16 cellular contexts compared by ENCODE assay signal in genomic region chr11:68014966-68015447, GRCh38. TPM values are rescaled to one million over a fixed set of nuclear protein-coding genes. Genes with fewer than 3 reads are reported as not detected.
A peak's percentile ranks its signal among the peaks of the same experiment; 100 is the strongest.
DNase-seq lines count a peak whose midpoint lies in the region; ATAC-seq and TF ChIP-seq lines count a peak whose summit lies in the region.
"Had no signal": no experiment of that assay in that cellular context is flagged by ENCODE, and none has a peak within 500 bp of the region (broad histone marks: within the 10 kb centered on the region; RNA-seq: fewer than 3 reads in every experiment).

No MANE protein-coding gene starts in this region.

- 96 to 100% methylated on average over 2 to 8 of the region's 18 CpGs for WGBS in esophagus squamous epithelium, 2 donors
- 90 to 91% methylated on average over 18 of the region's 18 CpGs for WGBS in sigmoid colon, 2 donors

- intact Hi-C loops in esophagus squamous epithelium (cut with DNase I) (no loop called here), sigmoid colon (cut with DNase I) (no loop called here)

- H3K4me1 ChIP-seq in BLaER1 treated with 17β-estradiol and CSF1 and Interleukin-3, amounts not matched to agents 10 nM and 100 nM, result peaks cover 74 to 91% (median 82%) of the 10 kb centered on the region in 10 experiments
- peaks cover 57% of the 10 kb centered on the region for H3K4me1 ChIP-seq in adipocyte (ENCODE audit: control insufficient read depth, insufficient read depth, low read length)
- peaks cover 29 to 92% (median 46%) of the 10 kb centered on the region in 3 donors for H3K4me1 ChIP-seq in esophagus squamous epithelium
- H3K4me1 ChIP-seq in sigmoid colon, result peaks cover 0 to 58% (median 46%) of the 10 kb centered on the region in 4 donors

- TF ChIP-seq POLR2A in esophagus squamous epithelium (IDR thresholded peaks at IDR 0.05) (no peak), sigmoid colon (IDR thresholded peaks at IDR 0.05) (no peak)

- H3K36me3 ChIP-seq in BLaER1 treated with 17β-estradiol and CSF1 and Interleukin-3, amounts not matched to agents 10 nM and 100 nM, result peaks cover 0 to 49% (median 6%) of the 10 kb centered on the region in 11 experiments; a peak in 9 of 22 replicates
- H3K36me3 ChIP-seq in adipocyte (ENCODE audit: control insufficient read depth, insufficient read depth, low read length, severe bottlenecking) (no peaks in the 10 kb centered on the region), esophagus squamous epithelium (no peaks in the 10 kb centered on the region), sigmoid colon (no peaks in the 10 kb centered on the region)

- ATAC-seq in HG03280 (IDR thresholded peaks at IDR 0.05; ENCODE audit: unreplicated experiment), result no peak

- no peaks in the 10 kb centered on the region for H3K9me3 ChIP-seq in BLaER1 treated with 17β-estradiol and CSF1 and Interleukin-3, amounts not matched to agents 10 nM and 100 nM (replicated peaks in 1 of 11)
- H3K9me3 ChIP-seq in adipocyte (ENCODE audit: control insufficient read depth, low read length) (no peaks in the 10 kb centered on the region), esophagus squamous epithelium (no peaks in the 10 kb centered on the region), sigmoid colon (no peaks in the 10 kb centered on the region)

- peak overlapping the region in 10 of 11 experiments; percentile 74 to 98 (median 86); a peak in 18 of 22 replicates for H3K9ac ChIP-seq in BLaER1 treated with 17β-estradiol and CSF1 and Interleukin-3, amounts not matched to agents 10 nM and 100 nM
- H3K9ac ChIP-seq in adipocyte (ENCODE audit: low read length), result peak overlapping the region; percentile 61

- H4K20me1 ChIP-seq in BLaER1 treated with 17β-estradiol and CSF1 and Interleukin-3, amounts not matched to agents 10 nM and 100 nM, result peaks cover 0 to 47% (median 16%) of the 10 kb centered on the region in 11 experiments; a peak in 11 of 22 replicates

- TF ChIP-seq CTCF in esophagus squamous epithelium (IDR thresholded peaks at IDR 0.05), result no peak
- no peak for TF ChIP-seq CTCF in sigmoid colon (IDR thresholded peaks at IDR 0.05)

- no peak for TF ChIP-seq EP300 in sigmoid colon (IDR thresholded peaks at IDR 0.05)

- H3K27ac ChIP-seq in BLaER1 treated with 17β-estradiol and CSF1 and Interleukin-3, amounts not matched to agents 10 nM and 100 nM, result peak overlapping the region; percentile 91 to 100 (median 96)
- H3K27ac ChIP-seq in esophagus squamous epithelium (peak overlapping the region; percentile 80 to 95 (median 86)), sigmoid colon (peak overlapping the region; percentile 21 to 93 (median 74))

- peak overlapping the region; percentile 93 to 100 (median 98) for H3K4me2 ChIP-seq in BLaER1 treated with 17β-estradiol and CSF1 and Interleukin-3, amounts not matched to agents 10 nM and 100 nM

- H3K4me3 ChIP-seq in BLaER1 treated with 17β-estradiol and CSF1 and Interleukin-3, amounts not matched to agents 10 nM and 100 nM, result peak overlapping the region in 5 of 10 experiments; percentile 6 to 50 (median 40); a peak in 5 of 20 replicates
- H3K4me3 ChIP-seq in adipocyte (ENCODE audit: low read length) (no peak overlapping the region), esophagus squamous epithelium (no peak overlapping the region), sigmoid colon (no peak overlapping the region)
- H3K4me3 ChIP-seq: skin epidermis had no signal

- DNase-seq in adipocyte (ENCODE audit: low read depth), result no peak
- DNase-seq in esophagus squamous epithelium (lab: John Stamatoyannopoulos, UW), result no peak
- no peak for DNase-seq in sigmoid colon
- DNase-seq in stimulated activated CD4-positive, alpha-beta T cell treated with anti-CD3 and anti-CD28 coated beads, Interleukin-4, amount 100 ng/mL, for 24 hours, result no peak
- no peak for DNase-seq in NCI-H2107 treated with DMSO at 0.1 percent for 48 hours (lab: John Stamatoyannopoulos, UW; ENCODE audit: unreplicated experiment)
- no peak for DNase-seq in amygdala (lab: John Stamatoyannopoulos, UW)
- DNase-seq: activated CD4-positive, alpha-beta T cell treated with anti-CD3 and anti-CD28 coated beads for 4 hours; activated CD8-positive, alpha-beta memory T cell treated with anti-CD3 and anti-CD28 coated beads, Interleukin-2, amount 50 U/mL, for 48 hours; activated naive CD4-positive, alpha-beta T cell treated with anti-CD3 and anti-CD28 coated beads for 36 hours; COR-L47; NCI-H1436; NCI-H2227 treated with DMSO at 0.1 percent for 48 hours; T-helper 9 cell had no signal

- H3K27me3 ChIP-seq in BLaER1 treated with 17β-estradiol and CSF1 and Interleukin-3, amounts not matched to agents 10 nM and 100 nM, result no peaks in the 10 kb centered on the region
- H3K27me3 ChIP-seq in adipocyte (replicated peaks; ENCODE audit: control insufficient read depth, insufficient read depth, low read length) (no peaks in the 10 kb centered on the region), esophagus squamous epithelium (no peaks in the 10 kb centered on the region), sigmoid colon (no peaks in the 10 kb centered on the region)

RNA-seq across cellular contexts. Expression of gene ALDH3B1, which starts 4.9 kb away (rescaled TPM):
- total RNA-seq in esophagus squamous epithelium (10 to 100 TPM in 2 of 4 donors, 1 to 10 TPM in 2; 1.6 to 15.7 (median 8.0) TPM), sigmoid colon (10 to 100 TPM in 3 of 4 donors, 1 to 10 TPM in 1; 9.4 to 14.7 (median 11.7) TPM)
- 10 to 100 TPM in 1 of 3 donors, 1 to 10 TPM in 2; 6.2 to 11.0 (median 7.8) TPM for polyA plus RNA-seq in sigmoid colon
- total RNA-seq: activated naive CD4-positive, alpha-beta T cell treated with anti-CD3 and anti-CD28 coated beads for 36 hours had no signal

RNA-seq across cellular contexts. Expression of gene UNC93B1, which starts 11.1 kb away (rescaled TPM):
- total RNA-seq in esophagus squamous epithelium, result 10 to 100 TPM; 13.5 to 38.0 (median 31.5) TPM
- total RNA-seq in sigmoid colon, result 10 to 100 TPM; 24.7 to 27.6 (median 25.6) TPM
- polyA plus RNA-seq in sigmoid colon, result 10 to 100 TPM; 11.4 to 52.7 (median 11.6) TPM

RNA-seq across cellular contexts. Expression of gene NDUFS8, which starts 15.5 kb away (rescaled TPM):
- 100 to 1,000 TPM; 112 to 192 (median 135) TPM for total RNA-seq in esophagus squamous epithelium
- total RNA-seq in sigmoid colon, result 100 to 1,000 TPM; 174 to 255 (median 212) TPM
- 100 to 1,000 TPM; 149 to 168 (median 164) TPM for polyA plus RNA-seq in sigmoid colon

RNA-seq across cellular contexts. Expression of gene TCIRG1, which starts 23.8 kb away (rescaled TPM):
- total RNA-seq in esophagus squamous epithelium, result 10 to 100 TPM; 46.6 to 70.5 (median 63.5) TPM
- total RNA-seq in sigmoid colon, result 100 to 1,000 TPM in 1 of 4 donors, 10 to 100 TPM in 3; 69.9 to 147 (median 81.9) TPM
- 100 to 1,000 TPM in 1 of 3 donors, 10 to 100 TPM in 2; 15.0 to 276 (median 23.6) TPM for polyA plus RNA-seq in sigmoid colon
